ENCODE assay signal across 2 cellular contexts in the genomic region with DNA sequence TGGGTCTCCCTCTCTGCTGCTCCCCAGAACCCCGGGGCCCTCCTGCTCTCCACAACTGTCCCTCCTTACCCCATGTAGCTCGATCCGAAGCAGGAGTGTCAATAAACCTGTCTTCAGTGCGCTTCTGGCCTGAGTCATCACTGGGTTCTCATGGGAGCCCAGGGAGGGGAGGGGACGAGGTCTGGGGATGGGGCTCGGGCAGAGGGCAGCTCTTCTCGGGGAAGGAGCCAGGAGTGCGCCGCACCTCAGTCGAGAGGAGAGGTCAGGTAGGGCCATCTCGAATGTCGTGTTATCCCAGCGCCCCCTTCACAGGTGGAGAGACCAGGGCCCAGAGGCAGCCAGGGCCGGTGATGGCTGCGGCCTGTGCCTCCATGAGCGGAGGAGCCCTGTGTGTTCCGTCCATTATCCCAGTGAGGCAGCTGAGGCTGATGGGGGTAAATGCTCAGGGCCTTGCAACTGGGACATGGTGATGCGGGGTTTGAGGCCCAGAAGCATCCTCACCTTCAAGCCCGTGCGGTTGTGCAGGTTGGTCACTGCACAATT.
TF ChIP-seq lines count a peak whose summit lies in the region.

No MANE protein-coding gene starts in this region.

TF ChIP-seq in IMR-90, 13 proteins besides CTCF, POLR2A, EP300 and RAD21:
- TF ChIP-seq, protein P1, sequence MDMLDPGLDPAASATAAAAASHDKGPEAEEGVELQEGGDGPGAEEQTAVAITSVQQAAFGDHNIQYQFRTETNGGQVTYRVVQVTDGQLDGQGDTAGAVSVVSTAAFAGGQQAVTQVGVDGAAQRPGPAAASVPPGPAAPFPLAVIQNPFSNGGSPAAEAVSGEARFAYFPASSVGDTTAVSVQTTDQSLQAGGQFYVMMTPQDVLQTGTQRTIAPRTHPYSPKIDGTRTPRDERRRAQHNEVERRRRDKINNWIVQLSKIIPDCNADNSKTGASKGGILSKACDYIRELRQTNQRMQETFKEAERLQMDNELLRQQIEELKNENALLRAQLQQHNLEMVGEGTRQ (IDR thresholded peaks at IDR 0.05; ENCODE audit: low read depth, low read length) = no peak
- TF ChIP-seq, protein P2, sequence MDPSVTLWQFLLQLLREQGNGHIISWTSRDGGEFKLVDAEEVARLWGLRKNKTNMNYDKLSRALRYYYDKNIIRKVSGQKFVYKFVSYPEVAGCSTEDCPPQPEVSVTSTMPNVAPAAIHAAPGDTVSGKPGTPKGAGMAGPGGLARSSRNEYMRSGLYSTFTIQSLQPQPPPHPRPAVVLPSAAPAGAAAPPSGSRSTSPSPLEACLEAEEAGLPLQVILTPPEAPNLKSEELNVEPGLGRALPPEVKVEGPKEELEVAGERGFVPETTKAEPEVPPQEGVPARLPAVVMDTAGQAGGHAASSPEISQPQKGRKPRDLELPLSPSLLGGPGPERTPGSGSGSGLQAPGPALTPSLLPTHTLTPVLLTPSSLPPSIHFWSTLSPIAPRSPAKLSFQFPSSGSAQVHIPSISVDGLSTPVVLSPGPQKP (IDR thresholded peaks at IDR 0.05; ENCODE audit: borderline replicate concordance, low read depth, low read length) = no peak
- TF ChIP-seq SMC3 (IDR thresholded peaks at IDR 0.05; ENCODE audit: low read depth, low read length) (no peak), MAFK (IDR thresholded peaks at IDR 0.05; ENCODE audit: low read depth, low read length) (no peak), RFX5 (IDR thresholded peaks at IDR 0.05; ENCODE audit: low read depth, low read length) (no peak), CHD1 (IDR thresholded peaks at IDR 0.05; ENCODE audit: low read depth, low read length) (no peak), CEBPB (IDR thresholded peaks at IDR 0.05; ENCODE audit: low read depth, low read length) (no peak), NFE2L2 (IDR thresholded peaks at IDR 0.05; ENCODE audit: low read depth, low read length) (no peak), MXI1 (IDR thresholded peaks at IDR 0.05; ENCODE audit: borderline replicate concordance, low read depth, low read length) (no peak), MAZ (IDR thresholded peaks at IDR 0.05; ENCODE audit: borderline replicate concordance, low read depth, low read length) (no peak), FOS (IDR thresholded peaks at IDR 0.05; ENCODE audit: low read depth, low read length) (no peak), BHLHE40 (IDR thresholded peaks at IDR 0.05; ENCODE audit: low read depth, low read length) (no peak), RCOR1 (IDR thresholded peaks at IDR 0.05; ENCODE audit: insufficient replicate concordance, low read length) (no peak)

TF ChIP-seq in H1, 55 proteins besides CTCF, POLR2A, EP300 and RAD21:
- TF ChIP-seq SP4 (IDR thresholded peaks at IDR 0.05; ENCODE audit: low read length) = no peak
- TF ChIP-seq PHF8 (conservative IDR thresholded peaks at IDR 0.05; ENCODE audit: low read depth, low read length) = no peak
- no peak for TF ChIP-seq CHD1 (IDR thresholded peaks at IDR 0.05; ENCODE audit: low read depth, low read length)
- TF ChIP-seq BACH1 (IDR thresholded peaks at IDR 0.05; ENCODE audit: low read length) = no peak
- TF ChIP-seq CBX8 (IDR thresholded peaks at IDR 0.05; ENCODE audit: borderline replicate concordance, low read depth, low read length) = no peak
- TF ChIP-seq RBBP5 (IDR thresholded peaks at IDR 0.05; ENCODE audit: borderline replicate concordance, low read depth, low read length) = no peak
- TF ChIP-seq BRCA1 (IDR thresholded peaks at IDR 0.05; ENCODE audit: low read depth, low read length) = no peak
- no peak for TF ChIP-seq NRF1 (IDR thresholded peaks at IDR 0.05; ENCODE audit: low read depth, low read length)
TF ChIP-seq in H1: peak in this region for 0.
